Comparison of ENCODE assay signal across 26 cellular contexts in the genomic region with DNA sequence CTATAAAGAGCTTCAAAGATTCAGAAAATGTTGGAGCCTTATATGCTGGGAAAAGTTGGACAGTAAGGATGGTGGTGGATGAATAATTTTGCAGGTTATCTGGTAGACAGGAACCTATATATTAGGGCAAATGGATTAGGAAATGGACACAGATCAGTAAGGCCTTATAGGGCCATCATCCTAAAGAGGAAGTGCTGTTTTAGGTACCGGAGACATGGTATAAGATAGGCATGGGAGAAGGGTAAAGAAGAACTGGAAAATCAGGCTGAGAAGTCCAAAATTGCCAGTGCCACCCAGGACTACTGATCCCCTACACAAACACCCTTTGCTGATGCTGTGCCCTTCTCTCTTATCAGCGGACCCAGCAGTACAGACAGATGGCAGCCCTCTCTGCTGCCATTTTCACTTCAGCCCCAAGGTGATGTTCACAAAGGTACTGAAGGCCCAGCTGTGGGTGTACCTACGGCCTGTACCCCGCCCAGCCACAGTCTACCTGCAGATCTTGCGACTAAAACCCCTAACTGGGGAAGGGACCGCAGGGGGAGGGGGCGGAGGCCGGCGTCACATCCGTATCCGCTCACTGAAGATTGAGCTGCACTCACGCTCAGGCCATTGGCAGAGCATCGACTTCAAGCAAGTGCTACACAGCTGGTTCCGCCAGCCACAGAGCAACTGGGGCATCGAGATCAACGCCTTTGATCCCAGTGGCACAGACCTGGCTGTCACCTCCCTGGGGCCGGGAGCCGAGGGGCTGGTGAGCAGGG. TPM values are rescaled to one million over a fixed set of nuclear protein-coding genes. Genes with fewer than 3 reads are reported as not detected.
DNase-seq lines count a peak whose midpoint lies in the region; ATAC-seq and TF ChIP-seq lines count a peak whose summit lies in the region.
"Had no signal": no experiment of that assay in that cellular context is flagged by ENCODE, and none has a peak within 500 bp of the region (broad histone marks: within the 10 kb centered on the region; RNA-seq: fewer than 3 reads in every experiment).

No MANE protein-coding gene starts in this region.

- no peak overlapping the region for H3K18ac ChIP-seq in trophoblast cell (ENCODE audit: low read length)

- no peak for ATAC-seq in heart left ventricle
- no peak for ATAC-seq in stimulated activated effector memory CD8-positive, alpha-beta T cell treated with anti-CD3 and anti-CD28 coated beads, Interleukin-12 subunit alpha, Interleukin-12 subunit beta, amount 100 ng/mL, for 72 hours
- ATAC-seq: stimulated activated naive B cell treated with anti-CD40 and anti-IgM and Interleukin-4, amounts not matched to agents 10 μg/mL and 1 μg/mL and 100 μg/mL, for 72 hours had no signal

- no peak for DNase-seq in cardiac muscle cell (ENCODE audit: low read depth in 1 of 2, low spot score in 1 of 2)
- no peak for DNase-seq in heart left ventricle
- DNase-seq in glutamatergic neuron, result no peak
- DNase-seq in stimulated activated effector memory CD8-positive, alpha-beta T cell treated with anti-CD3 and anti-CD28 coated beads, Interleukin-12 subunit alpha, Interleukin-12 subunit beta, amount 100 ng/mL, for 72 hours (ENCODE audit: low spot score in 2 of 2), result no peak
- no peak for DNase-seq in trophoblast cell
- DNase-seq in ecto neural progenitor cell (ENCODE audit: low spot score), result no peak
- DNase-seq in germinal center (ENCODE audit: low spot score), result no peak
- DNase-seq: activated CD4-positive, CD25-positive, alpha-beta regulatory T cell treated with anti-CD3 and anti-CD28 coated beads, Interleukin-2, amount 50 U/mL, for 72 hours; activated T-cell treated with anti-CD3 and anti-CD28 coated beads, Interleukin-2, amount 50 U/mL, for 1 hour; aorta; BE2C; central memory CD4-positive, alpha-beta T cell; EL; head of caudate nucleus; HFFc6; Karpas-422; mammary epithelial cell; NCI-H1694; NCI-H2171 treated with DMSO at 0.1 percent for 48 hours; NCI-H524; NK-92 treated with Interleukin-12 subunit alpha and Interleukin-12 subunit beta, amount 100 ng/mL, for 24 hours; retina; stimulated activated naive B cell treated with anti-CD40 and anti-IgM and Interleukin-4, amounts not matched to agents 10 μg/mL and 1 μg/mL and 100 μg/mL, for 72 hours had no signal

- no peak overlapping the region for H3K4ac ChIP-seq in trophoblast cell (ENCODE audit: low read depth, low read length)

- no peak overlapping the region for H4K12ac ChIP-seq in trophoblast cell (ENCODE audit: low read depth, low read length)

- TF ChIP-seq CTCF in cardiac muscle cell (IDR thresholded peaks at IDR 0.05; ENCODE audit: low read depth, low read length) (no peak), heart left ventricle (IDR thresholded peaks at IDR 0.05) (no peak), Loucy (conservative IDR thresholded peaks at IDR 0.05; ENCODE audit: low read length) (no peak), glutamatergic neuron (IDR thresholded peaks at IDR 0.05; ENCODE audit: partially characterized antibody, unreplicated experiment) (no peak)

- H4K8ac ChIP-seq in trophoblast cell (ENCODE audit: low read depth, low read length), result no peak overlapping the region

- no peak overlapping the region for H2BK5ac ChIP-seq in trophoblast cell (ENCODE audit: low read depth, low read length, poor library complexity)

- peaks cover 22% of the 10 kb centered on the region for H3K4me1 ChIP-seq in cardiac muscle cell (ENCODE audit: low read depth)
- H3K4me1 ChIP-seq in heart left ventricle, result peaks cover 0 to 48% (median 28%) of the 10 kb centered on the region in 12 donors
- peaks cover 31% of the 10 kb centered on the region for H3K4me1 ChIP-seq in Loucy (ENCODE audit: insufficient read depth, low read length, poor library complexity, severe bottlenecking)
- H3K4me1 ChIP-seq in trophoblast cell (ENCODE audit: control insufficient read depth in 1 of 2, insufficient read depth in 2 of 2, low read length in 2 of 2), result peaks cover 15 to 20% of the 10 kb centered on the region in 2 experiments

- no peak overlapping the region for H2AK5ac ChIP-seq in trophoblast cell (ENCODE audit: low read length)

- 88 to 92% (median 91%) methylated on average over 17 to 18 of the region's 18 CpGs for WGBS in heart left ventricle, 4 donors
- WGBS in trophoblast cell (ENCODE audit: extremely low coverage, insufficient coverage, insufficient read length), result no CpG with 5 or more reads among the region's 18 CpGs

- H4K91ac ChIP-seq in trophoblast cell (ENCODE audit: low read depth, low read length), result no peak overlapping the region

- peak overlapping the region; percentile 5 for H3K27ac Mint-ChIP-seq in glutamatergic neuron (ENCODE audit: unreplicated experiment)
- H3K27ac Mint-ChIP-seq in stimulated activated effector memory CD8-positive, alpha-beta T cell treated with anti-CD3 and anti-CD28 coated beads, Interleukin-12 subunit alpha, Interleukin-12 subunit beta, amount 100 ng/mL, for 72 hours, result peak overlapping the region; percentile 20
- H3K27ac Mint-ChIP-seq: HFFc6 had no signal

- peaks cover 46% of the 10 kb centered on the region for H4K20me1 ChIP-seq in Loucy (ENCODE audit: insufficient read depth, low read length, poor library complexity, severe bottlenecking)

- H3K4me1 Mint-ChIP-seq in glutamatergic neuron (ENCODE audit: low read depth, unreplicated experiment), result peaks cover 42% of the 10 kb centered on the region
- H3K4me1 Mint-ChIP-seq in stimulated activated effector memory CD8-positive, alpha-beta T cell treated with anti-CD3 and anti-CD28 coated beads, Interleukin-12 subunit alpha, Interleukin-12 subunit beta, amount 100 ng/mL, for 72 hours, result peaks cover 47% of the 10 kb centered on the region

- peaks cover 3% of the 10 kb centered on the region; the same call in 1 of the 2 replicates for H3F3A ChIP-seq in Loucy (ENCODE audit: low read depth)

- H2BK12ac ChIP-seq in trophoblast cell (ENCODE audit: low read length), result no peak overlapping the region

- H3K36me3 ChIP-seq in cardiac muscle cell, result peaks cover 20% of the 10 kb centered on the region
- peaks cover 0 to 37% (median 26%) of the 10 kb centered on the region in 9 donors for H3K36me3 ChIP-seq in heart left ventricle
- peaks cover 56% of the 10 kb centered on the region; the same call in 1 of the 2 replicates for H3K36me3 ChIP-seq in Loucy (ENCODE audit: insufficient read depth, low read length)
- peaks cover 11 to 38% of the 10 kb centered on the region in 2 experiments for H3K36me3 ChIP-seq in trophoblast cell (ENCODE audit: control insufficient read depth in 1 of 2, insufficient read depth in 2 of 2, low read length in 2 of 2)

- peaks cover 4% of the 10 kb centered on the region for H3K36me3 Mint-ChIP-seq in glutamatergic neuron (ENCODE audit: unreplicated experiment)
- peaks cover 44% of the 10 kb centered on the region for H3K36me3 Mint-ChIP-seq in stimulated activated effector memory CD8-positive, alpha-beta T cell treated with anti-CD3 and anti-CD28 coated beads, Interleukin-12 subunit alpha, Interleukin-12 subunit beta, amount 100 ng/mL, for 72 hours

- H2AFZ ChIP-seq in Loucy (ENCODE audit: low read length) (no peak overlapping the region), trophoblast cell (ENCODE audit: insufficient read depth, low read length, poor library complexity) (no peak overlapping the region)

- intact Hi-C loops in heart left ventricle (cut with DNase I), result loop anchor here in 2 of 10 donors (5.0 to 10.0 kb wide), 2 partner anchors 44 to 276 kb away; partner anchors contain the start of gene IKZF4 (in 1 of the 2)

- peak overlapping the region; percentile 94 for H3K4me2 ChIP-seq in Loucy (ENCODE audit: low read depth, low read length, poor library complexity, severe bottlenecking)
- H3K4me2 ChIP-seq in trophoblast cell (ENCODE audit: low read length), result no peak overlapping the region

- H2BK120ac ChIP-seq in trophoblast cell (ENCODE audit: insufficient read depth, low read length, poor library complexity), result no peak overlapping the region

- H3K27me3 Mint-ChIP-seq in glutamatergic neuron (ENCODE audit: unreplicated experiment), result peaks cover 12% of the 10 kb centered on the region
- H3K27me3 Mint-ChIP-seq: stimulated activated naive B cell treated with anti-CD40 and anti-IgM and Interleukin-4, amounts not matched to agents 10 μg/mL and 1 μg/mL and 100 μg/mL, for 72 hours had no signal

- H3K79me1 ChIP-seq in trophoblast cell (ENCODE audit: low read length), result peaks cover 13% of the 10 kb centered on the region

- no peaks in the 10 kb centered on the region for H3K9me3 ChIP-seq in cardiac muscle cell (ENCODE audit: low read depth)
- H3K9me3 ChIP-seq in heart left ventricle, result no peaks in the 10 kb centered on the region
- H3K9me3 ChIP-seq in Loucy (ENCODE audit: insufficient read depth, low read depth, low read length), result no peaks in the 10 kb centered on the region
- H3K9me3 ChIP-seq in trophoblast cell (ENCODE audit: insufficient read depth, low read depth, low read length), result no peaks in the 10 kb centered on the region
- H3K9me3 ChIP-seq: BE2C, thoracic aorta, vagina had no signal

- no peak for TF ChIP-seq POLR2A in heart left ventricle (IDR thresholded peaks at IDR 0.05)

- H3K4me3 Mint-ChIP-seq in glutamatergic neuron (ENCODE audit: unreplicated experiment), result peak overlapping the region; percentile 89
- no peak overlapping the region for H3K4me3 Mint-ChIP-seq in stimulated activated effector memory CD8-positive, alpha-beta T cell treated with anti-CD3 and anti-CD28 coated beads, Interleukin-12 subunit alpha, Interleukin-12 subunit beta, amount 100 ng/mL, for 72 hours
- H3K4me3 Mint-ChIP-seq: HFFc6; stimulated activated naive B cell treated with anti-CD40 and anti-IgM and Interleukin-4, amounts not matched to agents 10 μg/mL and 1 μg/mL and 100 μg/mL, for 72 hours had no signal

- H3K14ac ChIP-seq in trophoblast cell (ENCODE audit: low read length), result no peak overlapping the region

- H3K79me2 ChIP-seq in Loucy (ENCODE audit: insufficient read depth, low read length) (peaks cover 55% of the 10 kb centered on the region), trophoblast cell (ENCODE audit: control insufficient read depth, insufficient read depth, low read length, poor library complexity) (peaks cover 9% of the 10 kb centered on the region)

- peaks cover 15% of the 10 kb centered on the region for H3K9me3 Mint-ChIP-seq in glutamatergic neuron (ENCODE audit: unreplicated experiment)
- no peaks in the 10 kb centered on the region for H3K9me3 Mint-ChIP-seq in stimulated activated effector memory CD8-positive, alpha-beta T cell treated with anti-CD3 and anti-CD28 coated beads, Interleukin-12 subunit alpha, Interleukin-12 subunit beta, amount 100 ng/mL, for 72 hours
- H3K9me3 Mint-ChIP-seq: HFFc6; stimulated activated naive B cell treated with anti-CD40 and anti-IgM and Interleukin-4, amounts not matched to agents 10 μg/mL and 1 μg/mL and 100 μg/mL, for 72 hours had no signal

- H3K27ac ChIP-seq in cardiac muscle cell (peak overlapping the region; percentile 92), heart left ventricle (peak overlapping the region in 1 of 12 donors; percentile 2), trophoblast cell (ENCODE audit: low read depth, low read length) (no peak overlapping the region)
- H3K27ac ChIP-seq: thoracic aorta, vagina had no signal

- no peak overlapping the region for H3K23ac ChIP-seq in trophoblast cell (ENCODE audit: low read length)

- H3K27me3 ChIP-seq in cardiac muscle cell (no peaks in the 10 kb centered on the region), heart left ventricle (peaks cover 0 to 6% (median 0%) of the 10 kb centered on the region in 9 donors), Loucy (ENCODE audit: insufficient read depth, low read length, poor library complexity, severe bottlenecking) (no peaks in the 10 kb centered on the region), trophoblast cell (ENCODE audit: insufficient read depth, low read length) (no peaks in the 10 kb centered on the region)
- H3K27me3 ChIP-seq: BE2C, vagina had no signal

- H3K4me3 ChIP-seq in cardiac muscle cell (no peak overlapping the region), heart left ventricle (no peak overlapping the region), Loucy (ENCODE audit: low read length, poor library complexity, severe bottlenecking) (peak overlapping the region; percentile 85), trophoblast cell (ENCODE audit: low read depth, low read length) (no peak overlapping the region)
- H3K4me3 ChIP-seq: thoracic aorta, vagina had no signal

- no peak overlapping the region for H3K9ac ChIP-seq in Loucy (ENCODE audit: low read depth, low read length, poor library complexity, severe bottlenecking)
- no peak overlapping the region for H3K9ac ChIP-seq in trophoblast cell (ENCODE audit: low read length)

- H3K9me2 ChIP-seq in Loucy (replicated peaks; ENCODE audit: low read depth, low read length), result no peaks in the 10 kb centered on the region

RNA-seq across cellular contexts. Expression of gene GDF11, which starts 5.5 kb away (rescaled TPM):
- total RNA-seq in cardiac muscle cell (53.1 and 54.2 TPM in 2 replicates), heart left ventricle (10 to 100 TPM in 7 of 9 donors, 1 to 10 TPM in 2; 7.8 to 18.2 (median 12.4) TPM), glutamatergic neuron (ENCODE audit: unreplicated experiment) (52.4 TPM)
- polyA plus RNA-seq in cardiac muscle cell (13.5 and 14.1 TPM in 2 replicates), heart left ventricle (10 to 100 TPM in 1 of 2 donors, 1 to 10 TPM in 1; 6.9 to 15.7 TPM)
- 8.6 and 9.5 TPM in 2 replicates for polyA plus RNA-seq in trophoblast cell (2013)

RNA-seq across cellular contexts. Expression of gene CD63, which starts 19.6 kb away (rescaled TPM):
- total RNA-seq in cardiac muscle cell (268 and 584 TPM in 2 replicates), heart left ventricle (1,000 to 10,000 TPM in 3 of 9 donors, 100 to 1,000 TPM in 6; 475 to 1,670 (median 767) TPM), glutamatergic neuron (ENCODE audit: unreplicated experiment) (619 TPM)
- polyA plus RNA-seq in cardiac muscle cell (694 and 1,103 TPM in 2 replicates), heart left ventricle (1,000 to 10,000 TPM; 1,034 to 2,790 TPM)
- polyA plus RNA-seq in trophoblast cell (2013), result 2,489 and 2,535 TPM in 2 replicates

RNA-seq across cellular contexts. Expression of gene RDH5, which starts 28.2 kb away (rescaled TPM):
- total RNA-seq in cardiac muscle cell (10.1 and 11.2 TPM in 2 replicates), heart left ventricle (10 to 100 TPM in 8 of 9 donors, 1 to 10 TPM in 1; 5.9 to 20.5 (median 16.2) TPM), glutamatergic neuron (ENCODE audit: unreplicated experiment) (6.6 TPM)
- polyA plus RNA-seq in cardiac muscle cell (6.6 and 12.6 TPM in 2 replicates), heart left ventricle (10 to 100 TPM; 25.8 to 42.4 TPM)
- polyA plus RNA-seq in trophoblast cell (2013), result 0.81 and 1.4 TPM in 2 replicates

RNA-seq across cellular contexts. Expression of gene BLOC1S1, which starts 32.6 kb away (rescaled TPM):
- total RNA-seq in cardiac muscle cell (133 and 194 TPM in 2 replicates), heart left ventricle (100 to 1,000 TPM in 5 of 9 donors, 10 to 100 TPM in 4; 71.3 to 173 (median 131) TPM), glutamatergic neuron (ENCODE audit: unreplicated experiment) (71.2 TPM)
- polyA plus RNA-seq in cardiac muscle cell (147 and 159 TPM in 2 replicates), heart left ventricle (100 to 1,000 TPM; 187 to 314 TPM)
- 47.3 and 48.7 TPM in 2 replicates for polyA plus RNA-seq in trophoblast cell (2013)

RNA-seq across cellular contexts. Expression of gene ITGA7, which starts 40.7 kb away (rescaled TPM):
- total RNA-seq in cardiac muscle cell (93.9 and 101 TPM in 2 replicates), heart left ventricle (1,000 to 10,000 TPM in 1 of 9 donors, 100 to 1,000 TPM in 8; 199 to 1,007 (median 620) TPM), glutamatergic neuron (ENCODE audit: unreplicated experiment) (156 TPM)
- polyA plus RNA-seq in cardiac muscle cell (32.9 and 39.5 TPM in 2 replicates), heart left ventricle (100 to 1,000 TPM; 173 to 573 TPM)
- polyA plus RNA-seq in trophoblast cell (2013), result 0.92 and 1.1 TPM in 2 replicates
